ENCODE assay signal across 25 cellular contexts in genomic region chr16:87360862-87361610, GRCh38. TPM values are rescaled to one million over a fixed set of nuclear protein-coding genes. Genes with fewer than 3 reads are reported as not detected.
DNase-seq lines count a peak whose midpoint lies in the region; ATAC-seq, FAIRE-seq and TF ChIP-seq lines count a peak whose summit lies in the region.
"Had no signal": no experiment of that assay in that cellular context is flagged by ENCODE, and none has a peak within 500 bp of the region (broad histone marks: within the 10 kb centered on the region; RNA-seq: fewer than 3 reads in every experiment).

No MANE protein-coding gene starts in this region.

- H3K4me3 ChIP-seq in HepG2 (replicated peaks in 1 of 3; ENCODE audit: insufficient read depth in 1 of 3, low read depth in 2 of 3, low read length in 3 of 3) (no peak overlapping the region), right lobe of liver (no peak overlapping the region), osteoblast (ENCODE audit: insufficient read depth, low read length) (no peak overlapping the region)
- H3K4me3 ChIP-seq: BLaER1, GM23338, HAP-1 had no signal

- H3K36me3 ChIP-seq in HepG2 (replicated peaks in 1 of 2; ENCODE audit: control insufficient read depth in 1 of 2, insufficient read depth in 2 of 2, low read length in 2 of 2) = peaks cover 56 to 92% of the 10 kb centered on the region in 2 experiments
- H3K36me3 ChIP-seq in right lobe of liver = peaks cover 0 to 48% (median 18%) of the 10 kb centered on the region in 4 donors
- peaks cover 57% of the 10 kb centered on the region for H3K36me3 ChIP-seq in osteoblast (ENCODE audit: insufficient read depth, low read length)

- H2AFZ ChIP-seq in HepG2 (ENCODE audit: low read length) (no peak overlapping the region), osteoblast (ENCODE audit: low read length) (no peak overlapping the region)
- H2AFZ ChIP-seq: GM23338 had no signal

- no peak for FAIRE-seq in HepG2 (lab: Jason Lieb, UNC)
- FAIRE-seq: D721Med had no signal

- no peak for DNase-seq in activated naive CD4-positive, alpha-beta T cell treated with anti-CD3 and anti-CD28 coated beads, Interleukin-2, amount 10 ng/mL, durations not matched to agents 7 days and 5 days
- DNase-seq in activated naive CD4-positive, alpha-beta T cell treated with Interleukin-2 at 50 U/mL for 16 hours = no peak
- DNase-seq in HepG2 (ENCODE audit: low spot score) (no peak), right lobe of liver (no peak), osteoblast (ENCODE audit: insufficient read length, low spot score, missing footprints) (peak; percentile 13), COR-L47 (lab: John Stamatoyannopoulos, UW) (no peak)
- DNase-seq: DMS53, HFFc6, NCI-H1048, NCI-H1417 treated with DMSO at 0.1 percent for 48 hours, NCI-H1694 treated with DMSO at 0.1 percent for 48 hours, NCI-H2081, NCI-H226, NCI-H510A, NCI-H69, RPMI8226, SHP77 treated with DMSO at 0.1 percent for 48 hours had no signal

- in situ Hi-C loops in HepG2 (cut with HindIII; ENCODE audit: extremely low pct_ligation_motif_present, low pct_unique_long_range_greater_than_20kb) = no loop called here

- H3K9me3 Mint-ChIP-seq in activated naive CD4-positive, alpha-beta T cell treated with anti-CD3 and anti-CD28 coated beads, Interleukin-2, amount 10 ng/mL, durations not matched to agents 7 days and 5 days = no peaks in the 10 kb centered on the region
- H3K9me3 Mint-ChIP-seq: CD4-positive, CD25-positive, alpha-beta regulatory T cell; GM23338; HFFc6; IgD-negative memory B cell had no signal

- BruUV-seq in HepG2 (replicated peaks; lab: Mats Ljungman, UMichigan) = no TSS peak

- H3K4me2 ChIP-seq in HepG2 (ENCODE audit: low read depth, low read length) (no peak overlapping the region), osteoblast (ENCODE audit: insufficient read depth, low read length) (no peak overlapping the region)
- H3K4me2 ChIP-seq: BLaER1, GM23338, KMS-11 had no signal

- peaks cover 19% of the 10 kb centered on the region for H3K36me3 Mint-ChIP-seq in activated naive CD4-positive, alpha-beta T cell treated with anti-CD3 and anti-CD28 coated beads, Interleukin-2, amount 10 ng/mL, durations not matched to agents 7 days and 5 days

- no peaks in the 10 kb centered on the region for H3K27me3 ChIP-seq in HepG2 (ENCODE audit: control insufficient read depth in 1 of 2, insufficient read depth in 2 of 2, low read length in 2 of 2)
- H3K27me3 ChIP-seq in right lobe of liver = no peaks in the 10 kb centered on the region
- no peaks in the 10 kb centered on the region for H3K27me3 ChIP-seq in osteoblast (ENCODE audit: insufficient read depth, low read length)
- H3K27me3 ChIP-seq: BLaER1 had no signal

- TF ChIP-seq POLR2A in HepG2 (IDR thresholded peaks at IDR 0.05; ENCODE audit: insufficient read depth in 1 of 2, low read depth in 2 of 2, low read length in 2 of 2) (no peak; a peak in 2 of 4 replicates), right lobe of liver (IDR thresholded peaks at IDR 0.05) (no peak)

- TF ChIP-seq CTCF in HepG2 (CRISPR knock-in tag; IDR thresholded peaks at IDR 0.05) (no peak), right lobe of liver (IDR thresholded peaks at IDR 0.05) (no peak), osteoblast (IDR thresholded peaks at IDR 0.05; ENCODE audit: extremely low read depth, low read depth, low read length) (no peak)

- peaks cover 61% of the 10 kb centered on the region for H3K4me1 ChIP-seq in HepG2 (ENCODE audit: insufficient read depth, low read length)
- H3K4me1 ChIP-seq in right lobe of liver = peaks cover 0 to 18% (median 0%) of the 10 kb centered on the region in 4 donors
- H3K4me1 ChIP-seq in osteoblast (ENCODE audit: insufficient read depth, low read length) = no peaks in the 10 kb centered on the region
- H3K4me1 ChIP-seq: HAP-1 had no signal

- H3K4me3 Mint-ChIP-seq in activated naive CD4-positive, alpha-beta T cell treated with anti-CD3 and anti-CD28 coated beads, Interleukin-2, amount 10 ng/mL, durations not matched to agents 7 days and 5 days = no peak overlapping the region
- H3K4me3 Mint-ChIP-seq: GM23338, HFFc6, IgD-negative memory B cell had no signal

- peaks cover 18% of the 10 kb centered on the region for H3K4me1 Mint-ChIP-seq in activated naive CD4-positive, alpha-beta T cell treated with anti-CD3 and anti-CD28 coated beads, Interleukin-2, amount 10 ng/mL, durations not matched to agents 7 days and 5 days

- TF ChIP-seq RAD21 in HepG2 (CRISPR knock-in tag; IDR thresholded peaks at IDR 0.05) = peak; percentile 15; the same call in 1 of the 2 replicates

- intact Hi-C loops in HepG2 (cut with micrococcal nuclease; ENCODE audit: unreplicated experiment) (no loop called here), right lobe of liver (cut with DNase I) (no loop called here)

- H3K27ac ChIP-seq in HepG2 (ENCODE audit: extremely low read length, insufficient read depth, low read length) (peak overlapping the region; percentile 14), right lobe of liver (no peak overlapping the region), osteoblast (ENCODE audit: low read depth, low read length) (no peak overlapping the region)
- H3K27ac ChIP-seq: BLaER1, KMS-11 had no signal

- WGBS in HepG2 (ENCODE audit: low lambda C conversion rate) = 96% methylated on average over 16 of the region's 16 CpGs
- 97% methylated on average over 12 of the region's 16 CpGs for WGBS in right lobe of liver (ENCODE audit: insufficient coverage, low coverage, low lambda C conversion rate, missing lambda C conversion rate)

- no peak for TF ChIP-seq EP300 in HepG2 (IDR thresholded peaks at IDR 0.05; ENCODE audit: low read depth in 2 of 2, low read length in 2 of 2)
- TF ChIP-seq EP300 in HepG2 (CRISPR knock-in tag; IDR thresholded peaks at IDR 0.05; ENCODE audit: borderline replicate concordance) = no peak

- no peak overlapping the region for H3K9ac ChIP-seq in HepG2 (ENCODE audit: insufficient read depth, low read depth, low read length)
- H3K9ac ChIP-seq: BLaER1, KMS-11 had no signal

- H4K20me1 ChIP-seq in HepG2 (ENCODE audit: insufficient read depth, low read length) = peaks cover 94% of the 10 kb centered on the region
- H4K20me1 ChIP-seq in osteoblast (ENCODE audit: insufficient read depth, low read length) = peaks cover 37% of the 10 kb centered on the region

- H3K9me3 ChIP-seq in HepG2 (ENCODE audit: low read length) (no peaks in the 10 kb centered on the region), right lobe of liver (no peaks in the 10 kb centered on the region), osteoblast (ENCODE audit: low read depth, low read length) (no peaks in the 10 kb centered on the region)
- H3K9me3 ChIP-seq: BLaER1, HAP-1 had no signal

- no peaks in the 10 kb centered on the region for H3K27me3 Mint-ChIP-seq in activated naive CD4-positive, alpha-beta T cell treated with anti-CD3 and anti-CD28 coated beads, Interleukin-2, amount 10 ng/mL, durations not matched to agents 7 days and 5 days
- H3K27me3 Mint-ChIP-seq: CD4-positive, CD25-positive, alpha-beta regulatory T cell; IgD-negative memory B cell had no signal

- ATAC-seq in HepG2 = peak; percentile 1; the same call in 1 of the 3 replicates
- ATAC-seq in right lobe of liver = no peak
- ATAC-seq in HG03565 (IDR thresholded peaks at IDR 0.05; ENCODE audit: unreplicated experiment) = no peak
- ATAC-seq: GM23338 had no signal

- H3K27ac Mint-ChIP-seq in activated naive CD4-positive, alpha-beta T cell treated with anti-CD3 and anti-CD28 coated beads, Interleukin-2, amount 10 ng/mL, durations not matched to agents 7 days and 5 days = peak overlapping the region; percentile 76
- H3K27ac Mint-ChIP-seq: GM23338, HFFc6 had no signal

- CTCF ChIA-PET in activated naive CD4-positive, alpha-beta T cell treated with anti-CD3 and anti-CD28 coated beads, Interleukin-2, amount 10 ng/mL, durations not matched to agents 7 days and 5 days (lab: Charles Lee) = no interaction called here
- CTCF ChIA-PET in HepG2 (lab: Yijun Ruan, JAX; ENCODE audit: low intra/inter-chr PET ratio, low total read pairs) = no interaction called here

- H3K79me2 ChIP-seq in HepG2 (ENCODE audit: insufficient read depth, low read length) (peaks cover 96% of the 10 kb centered on the region), osteoblast (ENCODE audit: insufficient read depth, low read length) (peaks cover 58% of the 10 kb centered on the region)

- POLR2A ChIA-PET in HepG2 (lab: Yijun Ruan, JAX) = interaction anchor here (1.3 to 18.0 kb wide), 2 partner anchors 9 to 17 kb away, joined by 3 to 265 read pairs; partner anchors contain the start of gene FBXO31

RNA-seq across cellular contexts. Expression of gene FBXO31, which starts 22.5 kb away (rescaled TPM):
- total RNA-seq in HepG2 (2016; rRNA removed; fragmentation: Illumina TruSeq; extraction: Trizol) = 81.3 and 92.4 TPM in 2 replicates
- 18.3 and 22.9 TPM in 2 replicates for total RNA-seq in HepG2 (2016; cell fraction: cytosol; rRNA removed; fragmentation: Illumina TruSeq; extraction: Trizol; ENCODE audit: low read depth)
- 64.5 and 91.5 TPM in 2 replicates for total RNA-seq in HepG2 (2016; cell fraction: insoluble cytoplasmic fraction; rRNA removed; fragmentation: Illumina TruSeq; extraction: Trizol)
- 33.7 and 38.0 TPM in 2 replicates for total RNA-seq in HepG2 (2016; cell fraction: membrane; rRNA removed; fragmentation: Illumina TruSeq; extraction: Trizol)
- total RNA-seq in HepG2 (2016; cell fraction: nucleus; rRNA removed; fragmentation: Illumina TruSeq; extraction: Trizol) = 94.4 and 107 TPM in 2 replicates
- 101 and 118 TPM in 2 replicates for polyA plus RNA-seq in HepG2 (2011; rRNA removed)
- polyA plus RNA-seq in HepG2 (2011; cell fraction: cytosol; rRNA removed) = 51.6 and 63.1 TPM in 2 replicates
- polyA plus RNA-seq in HepG2 (2011; cell fraction: nucleus; rRNA removed) = 393 and 579 TPM in 2 replicates
- polyA plus RNA-seq in HepG2 (2012) = 75.5 and 101 TPM in 2 replicates
- 6.1 and 6.4 TPM in 2 replicates for polyA plus RNA-seq in HepG2 (2016; cell fraction: cytosol; fragmentation: Illumina TruSeq; extraction: Trizol; ENCODE audit: low read depth)
- 57.9 and 71.3 TPM in 2 replicates for polyA plus RNA-seq in HepG2 (2016; cell fraction: insoluble cytoplasmic fraction; fragmentation: Illumina TruSeq; extraction: Trizol; ENCODE audit: low read depth)
- polyA plus RNA-seq in HepG2 (2016; cell fraction: membrane; fragmentation: Illumina TruSeq; extraction: Trizol; ENCODE audit: low read depth) = 18.2 and 18.3 TPM in 2 replicates
- 256 and 269 TPM in 2 replicates for polyA plus RNA-seq in HepG2 (2016; cell fraction: nucleus; fragmentation: Illumina TruSeq; extraction: Trizol; ENCODE audit: insufficient read depth, low read depth)
- 29.6 and 164 TPM in 2 replicates for polyA minus RNA-seq in HepG2 (2011; rRNA and poly(A)+ RNA removed; ENCODE audit: low replicate concordance)
- 53.4 and 63.9 TPM in 2 replicates for polyA minus RNA-seq in HepG2 (2011; cell fraction: cytosol; rRNA and poly(A)+ RNA removed)
- 202 and 208 TPM in 2 replicates for polyA minus RNA-seq in HepG2 (2011; cell fraction: nucleus; rRNA and poly(A)+ RNA removed)
- 10 to 100 TPM; 20.6 to 56.9 (median 31.1) TPM for total RNA-seq in right lobe of liver
- 31.2 and 33.3 TPM in 2 replicates for total RNA-seq in osteoblast

RNA-seq across cellular contexts. Expression of gene MAP1LC3B, which starts 31.1 kb away (rescaled TPM):
- total RNA-seq in HepG2 (2016; rRNA removed; fragmentation: Illumina TruSeq; extraction: Trizol) (15.7 and 30.6 TPM in 2 replicates), right lobe of liver (10 to 100 TPM; 16.5 to 48.8 (median 25.6) TPM), osteoblast (44.5 and 62.5 TPM in 2 replicates)
- 5.5 and 7.0 TPM in 2 replicates for total RNA-seq in HepG2 (2016; cell fraction: cytosol; rRNA removed; fragmentation: Illumina TruSeq; extraction: Trizol; ENCODE audit: low read depth)
- 15.9 and 27.1 TPM in 2 replicates for total RNA-seq in HepG2 (2016; cell fraction: insoluble cytoplasmic fraction; rRNA removed; fragmentation: Illumina TruSeq; extraction: Trizol)
- 24.8 and 26.3 TPM in 2 replicates for total RNA-seq in HepG2 (2016; cell fraction: membrane; rRNA removed; fragmentation: Illumina TruSeq; extraction: Trizol)
- 22.0 and 22.3 TPM in 2 replicates for total RNA-seq in HepG2 (2016; cell fraction: nucleus; rRNA removed; fragmentation: Illumina TruSeq; extraction: Trizol)
- 37.4 and 37.9 TPM in 2 replicates for polyA plus RNA-seq in HepG2 (2011; rRNA removed)
- 18.1 and 36.3 TPM in 2 replicates for polyA plus RNA-seq in HepG2 (2011; cell fraction: cytosol; rRNA removed)
- 15.1 and 23.4 TPM in 2 replicates for polyA plus RNA-seq in HepG2 (2011; cell fraction: nucleus; rRNA removed)
- 68.5 and 98.3 TPM in 2 replicates for polyA plus RNA-seq in HepG2 (2012)
- polyA plus RNA-seq in HepG2 (2016; cell fraction: cytosol; fragmentation: Illumina TruSeq; extraction: Trizol; ENCODE audit: low read depth) = 9.9 and 13.1 TPM in 2 replicates
- polyA plus RNA-seq in HepG2 (2016; cell fraction: insoluble cytoplasmic fraction; fragmentation: Illumina TruSeq; extraction: Trizol; ENCODE audit: low read depth) = 65.5 and 71.9 TPM in 2 replicates
- 26.7 and 27.4 TPM in 2 replicates for polyA plus RNA-seq in HepG2 (2016; cell fraction: membrane; fragmentation: Illumina TruSeq; extraction: Trizol; ENCODE audit: low read depth)
- 42.6 and 45.0 TPM in 2 replicates for polyA plus RNA-seq in HepG2 (2016; cell fraction: nucleus; fragmentation: Illumina TruSeq; extraction: Trizol; ENCODE audit: insufficient read depth, low read depth)
- 13.2 and 15.8 TPM in 2 replicates for polyA minus RNA-seq in HepG2 (2011; rRNA and poly(A)+ RNA removed; ENCODE audit: low replicate concordance)
- 22.2 and 35.4 TPM in 2 replicates for polyA minus RNA-seq in HepG2 (2011; cell fraction: cytosol; rRNA and poly(A)+ RNA removed)
- polyA minus RNA-seq in HepG2 (2011; cell fraction: nucleus; rRNA and poly(A)+ RNA removed) = 23.0 and 32.7 TPM in 2 replicates

RNA-seq across cellular contexts. Expression of gene C16orf95, which starts 43.8 kb away (rescaled TPM):
- total RNA-seq in HepG2 (2016; rRNA removed; fragmentation: Illumina TruSeq; extraction: Trizol) = 7.2 and 8.6 TPM in 2 replicates
- total RNA-seq in HepG2 (2016; cell fraction: cytosol; rRNA removed; fragmentation: Illumina TruSeq; extraction: Trizol; ENCODE audit: low read depth) = 20.8 and 21.6 TPM in 2 replicates
- 6.9 and 8.1 TPM in 2 replicates for total RNA-seq in HepG2 (2016; cell fraction: insoluble cytoplasmic fraction; rRNA removed; fragmentation: Illumina TruSeq; extraction: Trizol)
- total RNA-seq in HepG2 (2016; cell fraction: membrane; rRNA removed; fragmentation: Illumina TruSeq; extraction: Trizol) = 15.4 and 16.2 TPM in 2 replicates
- 6.3 TPM in 2 replicates for total RNA-seq in HepG2 (2016; cell fraction: nucleus; rRNA removed; fragmentation: Illumina TruSeq; extraction: Trizol)
- 2.0 and 2.8 TPM in 2 replicates for polyA plus RNA-seq in HepG2 (2011; rRNA removed)
- polyA plus RNA-seq in HepG2 (2011; cell fraction: cytosol; rRNA removed) = 1.3 and 3.1 TPM in 2 replicates
- polyA plus RNA-seq in HepG2 (2011; cell fraction: nucleus; rRNA removed) = 4.1 and 5.0 TPM in 2 replicates
- 3.8 and 4.5 TPM in 2 replicates for polyA plus RNA-seq in HepG2 (2012)
- 14.5 and 18.3 TPM in 2 replicates for polyA plus RNA-seq in HepG2 (2016; cell fraction: cytosol; fragmentation: Illumina TruSeq; extraction: Trizol; ENCODE audit: low read depth)
- 6.1 and 7.7 TPM in 2 replicates for polyA plus RNA-seq in HepG2 (2016; cell fraction: insoluble cytoplasmic fraction; fragmentation: Illumina TruSeq; extraction: Trizol; ENCODE audit: low read depth)
- polyA plus RNA-seq in HepG2 (2016; cell fraction: membrane; fragmentation: Illumina TruSeq; extraction: Trizol; ENCODE audit: low read depth) = 13.5 and 16.8 TPM in 2 replicates
- 7.1 and 7.6 TPM in 2 replicates for polyA plus RNA-seq in HepG2 (2016; cell fraction: nucleus; fragmentation: Illumina TruSeq; extraction: Trizol; ENCODE audit: insufficient read depth, low read depth)
- 2.1 and 2.6 TPM in 2 replicates for polyA minus RNA-seq in HepG2 (2011; rRNA and poly(A)+ RNA removed; ENCODE audit: low replicate concordance)
- polyA minus RNA-seq in HepG2 (2011; cell fraction: cytosol; rRNA and poly(A)+ RNA removed) = 0.79 and 1.4 TPM in 2 replicates
- 3.7 and 5.0 TPM in 2 replicates for polyA minus RNA-seq in HepG2 (2011; cell fraction: nucleus; rRNA and poly(A)+ RNA removed)
- 1 to 10 TPM; 1.7 to 5.5 (median 3.9) TPM for total RNA-seq in right lobe of liver
- 4.0 and 4.4 TPM in 2 replicates for total RNA-seq in osteoblast
